Comparison of ENCODE assay signal across 15 cellular contexts in genomic region chr4:48031802-48032525, GRCh38. TPM values are rescaled to one million over a fixed set of nuclear protein-coding genes. Genes with fewer than 3 reads are reported as not detected.
DNase-seq lines count a peak whose midpoint lies in the region; ATAC-seq and TF ChIP-seq lines count a peak whose summit lies in the region.
"Had no signal": no experiment of that assay in that cellular context is flagged by ENCODE, and none has a peak within 500 bp of the region (broad histone marks: within the 10 kb centered on the region; RNA-seq: fewer than 3 reads in every experiment).

No MANE protein-coding gene starts in this region.

- peaks cover 3% of the 10 kb centered on the region for H3K9me3 ChIP-seq in mesenchymal stem cell (ENCODE audit: control insufficient read depth, low read length)
- H3K9me3 ChIP-seq in thoracic aorta: no peaks in the 10 kb centered on the region
- H3K9me3 ChIP-seq: A549, gastroesophageal sphincter had no signal

- H3K27me3 ChIP-seq in mesenchymal stem cell (ENCODE audit: control insufficient read depth in 1 of 2, insufficient read depth in 1 of 2, low read length in 2 of 2) (no peaks in the 10 kb centered on the region), thoracic aorta (replicated peaks; ENCODE audit: insufficient read depth) (no peaks in the 10 kb centered on the region)
- H3K27me3 ChIP-seq: gastroesophageal sphincter had no signal

- H2AFZ ChIP-seq in mesenchymal stem cell (ENCODE audit: low read depth, low read length): no peak overlapping the region

- no peak overlapping the region for H3K4ac ChIP-seq in mesenchymal stem cell (ENCODE audit: low read depth in 1 of 2, low read length in 2 of 2)

- TF ChIP-seq CTCF in thoracic aorta (IDR thresholded peaks at IDR 0.05): no peak

- H2BK15ac ChIP-seq in mesenchymal stem cell (ENCODE audit: low read depth, poor library complexity, severe bottlenecking): no peak overlapping the region

- CTCF ChIA-PET in activated CD4-positive, alpha-beta T cell treated with anti-CD3 and anti-CD28 coated beads for 36 hours (lab: Charles Lee): interaction anchor here (0.6 to 8.8 kb wide), 10 partner anchors 14 to 253 kb away, joined by 3 to 105 read pairs (median 8); partner anchors contain the start of genes CNGA1 and NIPAL1

- 81% methylated on average over 11 of the region's 12 CpGs for WGBS in mesenchymal stem cell

- no peak overlapping the region for H2BK5ac ChIP-seq in mesenchymal stem cell (ENCODE audit: low read depth, low read length, poor library complexity, severe bottlenecking)

- peak; percentile 38 for DNase-seq in activated CD4-positive, alpha-beta T cell treated with anti-CD3 and anti-CD28 coated beads, Interleukin-2, amount 10 ng/mL, durations not matched to agents 24 days and 14 days
- DNase-seq in activated CD4-positive, alpha-beta T cell treated with anti-CD3 and anti-CD28 coated beads, Interleukin-2, amount 50 U/mL, for 1 hour: no peak
- DNase-seq in dedifferentiated amniotic fluid mesenchymal stem cell (ENCODE audit: extremely low spot score) (peak; percentile 55), mesenchymal stem cell (peak; percentile 66), thoracic aorta (ENCODE audit: low spot score) (no peak), OCI-M1 (lab: John Stamatoyannopoulos, UW) (no peak)
- DNase-seq in activated CD4-positive, alpha-beta T cell treated with anti-CD3 and anti-CD28 coated beads for 36 hours: no peak
- DNase-seq: activated naive CD8-positive, alpha-beta T cell treated with anti-CD3 and anti-CD28 coated beads, Interleukin-2, amount 50 U/mL, for 24 hours; activated T-cell treated with anti-CD3 and anti-CD28 coated beads for 4 hours; kidney had no signal

- H2AK5ac ChIP-seq in mesenchymal stem cell (ENCODE audit: low read length, severe bottlenecking): no peak overlapping the region

- H3K23ac ChIP-seq in mesenchymal stem cell (ENCODE audit: low read length in 2 of 2): no peak overlapping the region

- intact Hi-C loops in activated CD4-positive, alpha-beta T cell treated with anti-CD3 and anti-CD28 coated beads, Interleukin-2, amount 10 ng/mL, durations not matched to agents 24 days and 14 days (cut with micrococcal nuclease): loop anchor here (5.0 to 10.0 kb wide), 3 partner anchors 35 to 567 kb away; partner anchors contain the start of genes COMMD8 and ZAR1
- intact Hi-C loops in activated CD4-positive, alpha-beta T cell treated with anti-CD3 and anti-CD28 coated beads for 36 hours (cut with DNase I, micrococcal nuclease): no loop called here

- H3K4me2 ChIP-seq in mesenchymal stem cell (ENCODE audit: low read length, poor library complexity, severe bottlenecking): no peak overlapping the region
- H3K4me2 ChIP-seq: A549 had no signal

- H3K4me3 ChIP-seq in mesenchymal stem cell (ENCODE audit: insufficient read depth in 1 of 2, low read depth in 1 of 2, low read length in 2 of 2) (no peak overlapping the region), thoracic aorta (peak overlapping the region; percentile 31)
- H3K4me3 ChIP-seq: A549, gastroesophageal sphincter had no signal

- no peak overlapping the region for H3K14ac ChIP-seq in mesenchymal stem cell (ENCODE audit: low read length in 2 of 2)

- no peak overlapping the region for H4K91ac ChIP-seq in mesenchymal stem cell (ENCODE audit: low read length)

- peaks cover 2% of the 10 kb centered on the region for H3K36me3 Mint-ChIP-seq in activated CD4-positive, alpha-beta T cell treated with anti-CD3 and anti-CD28 coated beads, Interleukin-2, amount 10 ng/mL, durations not matched to agents 24 days and 14 days (ENCODE audit: low read depth)
- H3K36me3 Mint-ChIP-seq in activated CD4-positive, alpha-beta T cell treated with anti-CD3 and anti-CD28 coated beads for 36 hours (ENCODE audit: low read depth): peaks cover 6% of the 10 kb centered on the region

- H3K27ac ChIP-seq in mesenchymal stem cell (ENCODE audit: low read length, poor library complexity, severe bottlenecking): no peak overlapping the region
- H3K27ac ChIP-seq in thoracic aorta: no peak overlapping the region
- H3K27ac ChIP-seq: A549, gastroesophageal sphincter, HL-60 had no signal

- no peaks in the 10 kb centered on the region for H3K79me1 ChIP-seq in mesenchymal stem cell (replicated peaks; ENCODE audit: low read length, poor library complexity, severe bottlenecking)

- H3K36me3 ChIP-seq in mesenchymal stem cell (ENCODE audit: control insufficient read depth in 1 of 2, insufficient read depth in 2 of 2, low read depth in 1 of 2, low read length in 2 of 2) (no peaks in the 10 kb centered on the region), thoracic aorta (no peaks in the 10 kb centered on the region)
- H3K36me3 ChIP-seq: gastroesophageal sphincter had no signal

- H2BK12ac ChIP-seq in mesenchymal stem cell (ENCODE audit: low read length in 2 of 2): no peak overlapping the region

- no peak overlapping the region for H2BK120ac ChIP-seq in mesenchymal stem cell (ENCODE audit: low read depth, low read length)

- ATAC-seq in thoracic aorta (ENCODE audit: insufficient number of reproducible peaks, low FRiP score, low read depth) (no peak), GM19463 (IDR thresholded peaks at IDR 0.05; ENCODE audit: unreplicated experiment) (no peak)
- no peak for ATAC-seq in activated CD4-positive, alpha-beta T cell treated with anti-CD3 and anti-CD28 coated beads for 36 hours
- ATAC-seq: A549; activated naive CD8-positive, alpha-beta T cell treated with anti-CD3 and anti-CD28 coated beads, Interleukin-2, amount 50 U/mL, for 24 hours; gastroesophageal sphincter had no signal

- H3K27me3 Mint-ChIP-seq in activated CD4-positive, alpha-beta T cell treated with anti-CD3 and anti-CD28 coated beads, Interleukin-2, amount 10 ng/mL, durations not matched to agents 24 days and 14 days: peaks cover 2% of the 10 kb centered on the region
- H3K27me3 Mint-ChIP-seq in activated CD4-positive, alpha-beta T cell treated with anti-CD3 and anti-CD28 coated beads for 36 hours: no peaks in the 10 kb centered on the region
- H3K27me3 Mint-ChIP-seq: activated naive CD8-positive, alpha-beta T cell treated with anti-CD3 and anti-CD28 coated beads, Interleukin-2, amount 50 U/mL, for 24 hours had no signal

- H4K8ac ChIP-seq in mesenchymal stem cell (ENCODE audit: low read length): no peak overlapping the region

- no peak overlapping the region for H3K18ac ChIP-seq in mesenchymal stem cell (ENCODE audit: low read depth in 1 of 2, low read length in 2 of 2)

- H3K27ac Mint-ChIP-seq in activated CD4-positive, alpha-beta T cell treated with anti-CD3 and anti-CD28 coated beads, Interleukin-2, amount 10 ng/mL, durations not matched to agents 24 days and 14 days: no peak overlapping the region
- H3K27ac Mint-ChIP-seq in activated CD4-positive, alpha-beta T cell treated with anti-CD3 and anti-CD28 coated beads for 36 hours: no peak overlapping the region
- H3K27ac Mint-ChIP-seq: activated naive CD8-positive, alpha-beta T cell treated with anti-CD3 and anti-CD28 coated beads, Interleukin-2, amount 50 U/mL, for 24 hours had no signal

- H3K4me1 ChIP-seq in mesenchymal stem cell (ENCODE audit: control insufficient read depth, insufficient read depth, low read depth, low read length) (no peaks in the 10 kb centered on the region), thoracic aorta (ENCODE audit: control insufficient read depth in 1 of 2, low read depth in 2 of 2) (peaks cover 9 to 13% of the 10 kb centered on the region in 2 donors)
- H3K4me1 ChIP-seq: A549 had no signal

- POLR2A ChIA-PET in activated CD4-positive, alpha-beta T cell treated with anti-CD3 and anti-CD28 coated beads for 36 hours (lab: Charles Lee): no interaction called here

- no peaks in the 10 kb centered on the region for H3K9me3 Mint-ChIP-seq in activated CD4-positive, alpha-beta T cell treated with anti-CD3 and anti-CD28 coated beads, Interleukin-2, amount 10 ng/mL, durations not matched to agents 24 days and 14 days
- H3K9me3 Mint-ChIP-seq in activated CD4-positive, alpha-beta T cell treated with anti-CD3 and anti-CD28 coated beads for 36 hours (ENCODE audit: low read depth): peaks cover 5% of the 10 kb centered on the region
- H3K9me3 Mint-ChIP-seq: nephron had no signal

- H3K4me3 Mint-ChIP-seq in activated CD4-positive, alpha-beta T cell treated with anti-CD3 and anti-CD28 coated beads, Interleukin-2, amount 10 ng/mL, durations not matched to agents 24 days and 14 days: no peak overlapping the region
- no peak overlapping the region for H3K4me3 Mint-ChIP-seq in activated CD4-positive, alpha-beta T cell treated with anti-CD3 and anti-CD28 coated beads for 36 hours
- H3K4me3 Mint-ChIP-seq: activated naive CD8-positive, alpha-beta T cell treated with anti-CD3 and anti-CD28 coated beads, Interleukin-2, amount 50 U/mL, for 24 hours; nephron had no signal

- peaks cover 36% of the 10 kb centered on the region for H3K4me1 Mint-ChIP-seq in activated CD4-positive, alpha-beta T cell treated with anti-CD3 and anti-CD28 coated beads, Interleukin-2, amount 10 ng/mL, durations not matched to agents 24 days and 14 days
- H3K4me1 Mint-ChIP-seq in activated CD4-positive, alpha-beta T cell treated with anti-CD3 and anti-CD28 coated beads for 36 hours: peaks cover 56% of the 10 kb centered on the region

- H3K9ac ChIP-seq in mesenchymal stem cell (ENCODE audit: low read length): no peak overlapping the region

RNA-seq across cellular contexts. Expression of gene NIPAL1, which starts 15.4 kb away (rescaled TPM):
- 3.6 and 3.8 TPM in 2 replicates for total RNA-seq in activated CD4-positive, alpha-beta T cell treated with anti-CD3 and anti-CD28 coated beads, Interleukin-2, amount 10 ng/mL, durations not matched to agents 24 days and 14 days
- polyA plus RNA-seq in mesenchymal stem cell (2013, experiment 1 of 2): 1.1 TPM
- polyA plus RNA-seq in mesenchymal stem cell (2013, experiment 2 of 2): 0.86 TPM
- 1 to 10 TPM in 1 of 2 donors, under 1 TPM in 1; 0.68 to 2.4 TPM for total RNA-seq in thoracic aorta
- total RNA-seq in activated CD4-positive, alpha-beta T cell treated with anti-CD3 and anti-CD28 coated beads for 36 hours: 1 to 10 TPM; 1.6 to 1.8 TPM

RNA-seq across cellular contexts. Expression of gene CNGA1, which starts 15.5 kb away (rescaled TPM):
- total RNA-seq in activated CD4-positive, alpha-beta T cell treated with anti-CD3 and anti-CD28 coated beads, Interleukin-2, amount 10 ng/mL, durations not matched to agents 24 days and 14 days: not detected in 2 replicates
- polyA plus RNA-seq in mesenchymal stem cell (2013, experiment 1 of 2): 0.11 TPM
- 0.08 TPM for polyA plus RNA-seq in mesenchymal stem cell (2013, experiment 2 of 2)
- under 1 TPM in 1 of 2 donors, not detected in 1; 0.28 TPM for total RNA-seq in thoracic aorta
- total RNA-seq in activated CD4-positive, alpha-beta T cell treated with anti-CD3 and anti-CD28 coated beads for 36 hours: under 1 TPM; 0.16 to 0.30 TPM

Comparison
In these comparisons a context has a peak if more than half of its experiments do, and no peak if none do; other contexts are left out.
1. DNase-seq: peak in activated CD4-positive, alpha-beta T cell treated with anti-CD3 and anti-CD28 coated beads, Interleukin-2, amount 10 ng/mL, durations not matched to agents 24 days and 14 days (single experiment), dedifferentiated amniotic fluid mesenchymal stem cell (single experiment) and mesenchymal stem cell (single experiment); none in activated CD4-positive, alpha-beta T cell treated with anti-CD3 and anti-CD28 coated beads, Interleukin-2, amount 50 U/mL, for 1 hour (single experiment), thoracic aorta (single experiment), OCI-M1 (single experiment) and activated CD4-positive, alpha-beta T cell treated with anti-CD3 and anti-CD28 coated beads for 36 hours (single experiment).